ENCODE assay signal across 23 cellular contexts in the genomic region with DNA sequence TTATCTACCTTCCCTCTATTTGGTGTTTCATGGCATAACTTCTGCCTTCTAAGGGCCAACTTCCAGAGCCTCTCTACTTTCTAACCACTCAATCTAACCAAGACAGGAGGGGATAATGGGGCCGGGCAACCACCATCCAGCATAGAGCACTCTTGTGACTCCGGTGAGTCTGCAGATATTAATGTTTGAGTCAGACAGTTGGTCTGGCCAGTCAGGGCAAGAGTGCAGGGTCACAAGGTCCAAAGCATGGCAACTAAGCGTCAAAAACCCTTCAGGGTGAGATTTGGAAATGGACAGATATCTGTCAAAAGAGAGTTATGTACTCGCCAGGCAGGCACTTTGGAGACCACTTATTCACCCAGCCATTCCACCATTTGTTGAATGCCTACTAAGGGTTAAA.
"Had no signal": no experiment of that assay in that cellular context is flagged by ENCODE, and none has a peak within 500 bp of the region (broad histone marks: within the 10 kb centered on the region; RNA-seq: fewer than 3 reads in every experiment).

No MANE protein-coding gene starts in this region.

- H3K36me3 ChIP-seq: esophagus muscularis mucosa, thoracic aorta, uterus had no signal

- H3K27ac ChIP-seq: body of pancreas, esophagus muscularis mucosa, thoracic aorta, uterus had no signal

- H3K36me3 Mint-ChIP-seq: activated naive CD8-positive, alpha-beta T cell; mesothelial cell of epicardium; naive B cell; stimulated activated effector memory CD8-positive, alpha-beta T cell treated with anti-CD3 and anti-CD28 coated beads, Interleukin-12 subunit alpha, Interleukin-12 subunit beta, amount 100 ng/mL, for 72 hours; type B pancreatic cell had no signal

- FAIRE-seq: endothelial cell of umbilical vein had no signal

- H3K4me3 Mint-ChIP-seq: activated CD4-positive, alpha-beta T cell treated with anti-CD3 and anti-CD28 coated beads for 36 hours; activated naive CD8-positive, alpha-beta T cell; mesothelial cell of epicardium; naive B cell; stimulated activated effector memory CD8-positive, alpha-beta T cell treated with anti-CD3 and anti-CD28 coated beads, Interleukin-12 subunit alpha, Interleukin-12 subunit beta, amount 100 ng/mL, for 72 hours; stimulated activated naive CD8-positive, alpha-beta T cell treated with anti-CD3 and anti-CD28 coated beads, Interleukin-15, Interleukin-2, amounts not matched to agents 100 ng/mL and 50 ng/mL, for 24 hours; type B pancreatic cell had no signal

- DNase-seq: activated CD4-positive, alpha-beta T cell treated with anti-CD3 and anti-CD28 coated beads for 36 hours; activated CD4-positive, alpha-beta T cell treated with anti-CD3 and anti-CD28 coated beads, Interleukin-2, amount 50 U/mL, for 4 hours; activated CD4-positive, CD25-positive, alpha-beta regulatory T cell; activated effector memory CD4-positive, alpha-beta T cell treated with Interleukin-2 at 50 U/mL for 16 hours; activated naive CD4-positive, alpha-beta T cell treated with Interleukin-2 at 50 U/mL for 16 hours; activated T-cell treated with anti-CD3 and anti-CD28 coated beads for 4 hours; anterior cingulate cortex; body of pancreas; foreskin melanocyte; naive B cell; occipital lobe; right cardiac atrium; stimulated activated CD4-positive, alpha-beta T cell treated with anti-CD3 and anti-CD28 coated beads, Interleukin-12 subunit alpha, Interleukin-12 subunit beta, amount 100 ng/mL, for 4 hours; stimulated activated CD4-positive, alpha-beta T cell treated with anti-CD3 and anti-CD28 coated beads, Interleukin-4, amount 100 ng/mL, for 24 hours; uterus had no signal

- ATAC-seq: activated CD4-positive, alpha-beta T cell treated with anti-CD3 and anti-CD28 coated beads for 36 hours; body of pancreas; right cardiac atrium; stimulated activated effector memory CD8-positive, alpha-beta T cell treated with anti-CD3 and anti-CD28 coated beads, Interleukin-12 subunit alpha, Interleukin-12 subunit beta, amount 100 ng/mL, for 72 hours had no signal

- H3K27me3 ChIP-seq: body of pancreas, esophagus muscularis mucosa, uterus had no signal

- H3K4me1 ChIP-seq: body of pancreas, uterus had no signal

- H3K9me3 Mint-ChIP-seq: mesothelial cell of epicardium; naive B cell; stimulated activated effector memory CD8-positive, alpha-beta T cell treated with anti-CD3 and anti-CD28 coated beads, Interleukin-12 subunit alpha, Interleukin-12 subunit beta, amount 100 ng/mL, for 72 hours; stimulated activated naive CD8-positive, alpha-beta T cell treated with anti-CD3 and anti-CD28 coated beads, Interleukin-15, Interleukin-2, amounts not matched to agents 100 ng/mL and 50 ng/mL, for 24 hours; type B pancreatic cell had no signal

- H3K4me1 Mint-ChIP-seq: activated CD4-positive, alpha-beta T cell treated with anti-CD3 and anti-CD28 coated beads for 36 hours; naive B cell; stimulated activated effector memory CD8-positive, alpha-beta T cell treated with anti-CD3 and anti-CD28 coated beads, Interleukin-12 subunit alpha, Interleukin-12 subunit beta, amount 100 ng/mL, for 72 hours had no signal

- H3K9me3 ChIP-seq: body of pancreas, esophagus muscularis mucosa, thoracic aorta, uterus had no signal

- H3K27me3 Mint-ChIP-seq: naive B cell had no signal

- H3K27ac Mint-ChIP-seq: activated CD4-positive, alpha-beta T cell treated with anti-CD3 and anti-CD28 coated beads for 36 hours; activated naive CD8-positive, alpha-beta T cell; mesothelial cell of epicardium; naive B cell; stimulated activated effector memory CD8-positive, alpha-beta T cell treated with anti-CD3 and anti-CD28 coated beads, Interleukin-12 subunit alpha, Interleukin-12 subunit beta, amount 100 ng/mL, for 72 hours; stimulated activated naive CD8-positive, alpha-beta T cell treated with anti-CD3 and anti-CD28 coated beads, Interleukin-15, Interleukin-2, amounts not matched to agents 100 ng/mL and 50 ng/mL, for 24 hours had no signal

- H3K4me3 ChIP-seq: body of pancreas, esophagus muscularis mucosa, thoracic aorta, uterus had no signal
